In genomic region chr2:30701782-30702181, GRCh38 we compare ENCODE assay signal across 1 cellular context.
TF ChIP-seq lines count a peak whose summit lies in the region.

No MANE protein-coding gene starts in this region.

TF ChIP-seq in K562, 482 proteins besides CTCF, POLR2A, EP300 and RAD21 (continued from another document):
- TF ChIP-seq ZBTB33 (CRISPR knock-in tag; IDR thresholded peaks at IDR 0.05) (no peak), CBFA2T2 (conservative IDR thresholded peaks at IDR 0.05) (no peak), ZBTB1 (CRISPR knock-in tag; IDR thresholded peaks at IDR 0.05; ENCODE audit: borderline replicate concordance, low read depth) (no peak), STAT5B (CRISPR knock-in tag; IDR thresholded peaks at IDR 0.05) (no peak), GTF2A2 (tag; IDR thresholded peaks at IDR 0.05) (no peak), NFATC3 (IDR thresholded peaks at IDR 0.05) (no peak), RBM25 (IDR thresholded peaks at IDR 0.05; ENCODE audit: low read depth, low read length, severe bottlenecking) (no peak), ASH1L (IDR thresholded peaks at IDR 0.05; ENCODE audit: borderline replicate concordance, low read depth, partially characterized antibody) (no peak), MLLT1 (IDR thresholded peaks at IDR 0.05) (no peak), BCOR (IDR thresholded peaks at IDR 0.05) (no peak), ZNF512 (tag; IDR thresholded peaks at IDR 0.05) (peak; percentile 50; the same call in 1 of the 2 replicates), CBX5 (IDR thresholded peaks at IDR 0.05; ENCODE audit: borderline replicate concordance, low read depth) (peak; percentile 72; the same call in 1 of the 2 replicates), ZNF280A (IDR thresholded peaks at IDR 0.05; ENCODE audit: low read depth, partially characterized antibody) (peak; percentile 80), ARNT (IDR thresholded peaks at IDR 0.05) (no peak), HMGXB4 (CRISPR knock-in tag; IDR thresholded peaks at IDR 0.05) (no peak), ZNF431 (CRISPR knock-in tag; IDR thresholded peaks at IDR 0.05) (no peak), NKRF (IDR thresholded peaks at IDR 0.05; ENCODE audit: borderline replicate concordance) (no peak), TRIM28 (IDR thresholded peaks at IDR 0.05) (peak; percentile 93), ZNF239 (CRISPR knock-in tag; IDR thresholded peaks at IDR 0.05) (no peak), ILK (tag; IDR thresholded peaks at IDR 0.05; ENCODE audit: borderline replicate concordance, low read depth) (no peak)
